In genomic region chr10:17504547-17505245, GRCh38 we compare ENCODE assay signal across 11 cellular contexts. TPM values are rescaled to one million over a fixed set of nuclear protein-coding genes. Genes with fewer than 3 reads are reported as not detected.
DNase-seq lines count a peak whose midpoint lies in the region; ATAC-seq, FAIRE-seq and TF ChIP-seq lines count a peak whose summit lies in the region.
"Had no signal": no experiment of that assay in that cellular context is flagged by ENCODE, and none has a peak within 500 bp of the region (broad histone marks: within the 10 kb centered on the region; RNA-seq: fewer than 3 reads in every experiment).

No MANE protein-coding gene starts in this region.

- peak overlapping the region; percentile 71 for H3K4me3 Mint-ChIP-seq in natural killer cell treated with Interleukin-12 subunit alpha and Interleukin-12 subunit beta and Interleukin-15 and Interleukin-18, amount 100 ng/mL, for 72 hours
- no peak overlapping the region for H3K4me3 Mint-ChIP-seq in naive thymus-derived CD8-positive, alpha-beta T cell
- H3K4me3 Mint-ChIP-seq: activated naive CD8-positive, alpha-beta T cell had no signal

- peaks cover 49 to 65% of the 10 kb centered on the region in 2 donors for H3K4me1 Mint-ChIP-seq in natural killer cell treated with Interleukin-12 subunit alpha and Interleukin-12 subunit beta and Interleukin-15 and Interleukin-18, amount 100 ng/mL, for 72 hours (ENCODE audit: low read depth in 2 of 2)
- H3K4me1 Mint-ChIP-seq in naive thymus-derived CD8-positive, alpha-beta T cell = peaks cover 3 to 46% (median 14%) of the 10 kb centered on the region in 4 donors

- H3K27ac Mint-ChIP-seq in natural killer cell treated with Interleukin-12 subunit alpha and Interleukin-12 subunit beta and Interleukin-15 and Interleukin-18, amount 100 ng/mL, for 72 hours = peak overlapping the region; percentile 62 to 88
- no peak overlapping the region for H3K27ac Mint-ChIP-seq in naive thymus-derived CD8-positive, alpha-beta T cell
- H3K27ac Mint-ChIP-seq: activated naive CD8-positive, alpha-beta T cell had no signal

- ATAC-seq in natural killer cell treated with Interleukin-12 subunit alpha and Interleukin-12 subunit beta and Interleukin-15 and Interleukin-18, amount 100 ng/mL, for 72 hours = no peak
- ATAC-seq in naive thymus-derived CD8-positive, alpha-beta T cell = no peak

- peaks cover 9% of the 10 kb centered on the region for H3K9me3 Mint-ChIP-seq in natural killer cell treated with Interleukin-12 subunit alpha and Interleukin-12 subunit beta and Interleukin-15 and Interleukin-18, amount 100 ng/mL, for 72 hours
- H3K9me3 Mint-ChIP-seq in naive thymus-derived CD8-positive, alpha-beta T cell = peaks cover 0 to 11% (median 3%) of the 10 kb centered on the region in 9 donors

- FAIRE-seq in GM12892 (lab: Jason Lieb, UNC) = no peak

- TF ChIP-seq POLR2A in GM12892 (IDR thresholded peaks at IDR 0.05; ENCODE audit: low read depth, low read length) = no peak

- peaks cover 9% of the 10 kb centered on the region for H3K36me3 Mint-ChIP-seq in natural killer cell treated with Interleukin-12 subunit alpha and Interleukin-12 subunit beta and Interleukin-15 and Interleukin-18, amount 100 ng/mL, for 72 hours
- H3K36me3 Mint-ChIP-seq in naive thymus-derived CD8-positive, alpha-beta T cell = peaks cover 0 to 12% (median 8%) of the 10 kb centered on the region in 3 donors
- H3K36me3 Mint-ChIP-seq: activated naive CD8-positive, alpha-beta T cell had no signal

- POLR2A ChIA-PET in naive thymus-derived CD8-positive, alpha-beta T cell (lab: Charles Lee) = no interaction called here

- peak; percentile 94 for DNase-seq in EL
- DNase-seq in NCI-H226 = peak; percentile 73
- DNase-seq in dedifferentiated amniotic fluid mesenchymal stem cell (ENCODE audit: extremely low spot score) = peak; percentile 37
- DNase-seq in natural killer cell treated with Interleukin-12 subunit alpha and Interleukin-12 subunit beta and Interleukin-15 and Interleukin-18, amount 100 ng/mL, for 72 hours (ENCODE audit: low spot score) = no peak
- DNase-seq in effector CD8-positive, alpha-beta T cell (lab: John Stamatoyannopoulos, UW) = no peak
- DNase-seq in naive thymus-derived CD8-positive, alpha-beta T cell = no peak
- no peak for DNase-seq in GM12892 (ENCODE audit: insufficient read length)
- DNase-seq: activated CD4-positive, alpha-beta T cell treated with anti-CD3 and anti-CD28 coated beads, Interleukin-2, amount 50 U/mL, for 4 hours; NCI-H1105 treated with DMSO at 0.1 percent for 48 hours; NCI-H774 had no signal

- H3K27me3 Mint-ChIP-seq in natural killer cell treated with Interleukin-12 subunit alpha and Interleukin-12 subunit beta and Interleukin-15 and Interleukin-18, amount 100 ng/mL, for 72 hours = no peaks in the 10 kb centered on the region
- H3K27me3 Mint-ChIP-seq in naive thymus-derived CD8-positive, alpha-beta T cell = peaks cover 1 to 11% (median 6%) of the 10 kb centered on the region in 5 donors

RNA-seq across cellular contexts. Expression of gene ST8SIA6, which starts 50.3 kb away (rescaled TPM):
- total RNA-seq in natural killer cell treated with Interleukin-12 subunit alpha and Interleukin-12 subunit beta and Interleukin-15 and Interleukin-18, amount 100 ng/mL, for 72 hours = 1 to 10 TPM in 1 of 2 donors, under 1 TPM in 1; 0.19 to 1.5 TPM
- total RNA-seq in naive thymus-derived CD8-positive, alpha-beta T cell = under 1 TPM in 1 of 2 experiments, not detected in 1; 0.33 TPM
- 1 to 10 TPM in 1 of 3 donors, not detected in 2; 2.4 TPM for polyA plus RNA-seq in naive thymus-derived CD8-positive, alpha-beta T cell
- polyA plus RNA-seq in GM12892 (2012; ENCODE audit: missing spikeins) = not detected

Comparison
In these comparisons a context has a peak if more than half of its experiments do, and no peak if none do; other contexts are left out.
1. DNase-seq: peak in EL (single experiment), NCI-H226 (single experiment) and dedifferentiated amniotic fluid mesenchymal stem cell (single experiment); none in natural killer cell treated with Interleukin-12 subunit alpha and Interleukin-12 subunit beta and Interleukin-15 and Interleukin-18, amount 100 ng/mL, for 72 hours (single experiment), effector CD8-positive, alpha-beta T cell (single experiment), naive thymus-derived CD8-positive, alpha-beta T cell (0 of 10) and GM12892 (single experiment).
2. H3K27ac Mint-ChIP-seq: peak in natural killer cell treated with Interleukin-12 subunit alpha and Interleukin-12 subunit beta and Interleukin-15 and Interleukin-18, amount 100 ng/mL, for 72 hours (2 of 2); none in naive thymus-derived CD8-positive, alpha-beta T cell (0 of 10).